In genomic region chr22:21940521-21940920, GRCh38 we compare ENCODE assay signal across 1 cellular context.
TF ChIP-seq lines count a peak whose summit lies in the region.

No MANE protein-coding gene starts in this region.

TF ChIP-seq in K562, 482 proteins besides CTCF, POLR2A, EP300 and RAD21:
- TF ChIP-seq SIX5 (IDR thresholded peaks at IDR 0.05; ENCODE audit: borderline replicate concordance in 1 of 2, insufficient read depth in 1 of 2, low read depth in 1 of 2, low read length in 2 of 2), result 0 out of 4 replicates have a peak, but pooled peaks of 1 of the 2 experiments have one; percentile 9
- TF ChIP-seq FOXJ3 (CRISPR knock-in tag; IDR thresholded peaks at IDR 0.05), result no peak
- peak; percentile 50; the same call in 1 of the 2 replicates for TF ChIP-seq SPI1 (IDR thresholded peaks at IDR 0.05; ENCODE audit: borderline replicate concordance, low read depth, low read length)
- TF ChIP-seq MLX (CRISPR knock-in tag; conservative IDR thresholded peaks at IDR 0.05), result 0 out of 4 replicates have a peak, but pooled peaks of 1 of the 2 experiments have one; percentile 46
